Comparison of ENCODE assay signal across 13 cellular contexts in genomic region chr11:20448838-20449237, GRCh38.
DNase-seq lines count a peak whose midpoint lies in the region; ATAC-seq, FAIRE-seq and TF ChIP-seq lines count a peak whose summit lies in the region.
"Had no signal": no experiment of that assay in that cellular context is flagged by ENCODE, and none has a peak within 500 bp of the region (broad histone marks: within the 10 kb centered on the region; RNA-seq: fewer than 3 reads in every experiment).

No MANE protein-coding gene starts in this region.

- CTCF ChIA-PET in HEK293T (lab: Yijun Ruan, JAX) = no interaction called here

- no peak for TF ChIP-seq POLR2A in GM12892 (IDR thresholded peaks at IDR 0.05; ENCODE audit: low read depth, low read length)

- no peak for TF ChIP-seq RAD21 in Ishikawa (IDR thresholded peaks at IDR 0.05; ENCODE audit: low read depth)

- peak; percentile 40 for FAIRE-seq in GM12892 (lab: Jason Lieb, UNC)

- no peak for TF ChIP-seq EP300 in Ishikawa (IDR thresholded peaks at IDR 0.05; ENCODE audit: borderline replicate concordance)

- DNase-seq in GM12892 (ENCODE audit: insufficient read length) (no peak), iPS-NIHi11 (ENCODE audit: low spot score) (peak; percentile 10), NCI-H1105 treated with DMSO at 0.1 percent for 48 hours (lab: John Stamatoyannopoulos, UW) (no peak), HEK293T (ENCODE audit: extremely low spot score) (no peak)
- DNase-seq: C1 segment of cervical spinal cord; CD4-positive, alpha-beta memory T cell; IMR-90; KG1 had no signal

- ATAC-seq in SK-N-SH treated with all-trans-retinoic acid at 6 μM for 48 hours (no peak), GM19328 (IDR thresholded peaks at IDR 0.05; ENCODE audit: unreplicated experiment) (no peak), GM18909 (IDR thresholded peaks at IDR 0.05; ENCODE audit: poor library complexity, unreplicated experiment) (no peak)
- ATAC-seq: GM12878 had no signal

- POLR2A ChIA-PET in HEK293T (lab: Yijun Ruan, JAX) = no interaction called here

TF ChIP-seq in Ishikawa, 13 proteins besides CTCF, POLR2A, EP300 and RAD21:
- TF ChIP-seq FOXM1 (IDR thresholded peaks at IDR 0.05; ENCODE audit: borderline replicate concordance, low read depth) (no peak), CREB1 (IDR thresholded peaks at IDR 0.05; ENCODE audit: low read depth) (no peak), CEBPB (IDR thresholded peaks at IDR 0.05) (no peak), EGR1 (IDR thresholded peaks at IDR 0.05) (no peak), YY1 (IDR thresholded peaks at IDR 0.05; ENCODE audit: low read depth) (no peak), REST (IDR thresholded peaks at IDR 0.05; ENCODE audit: low read depth) (peak; percentile 73), TCF12 (IDR thresholded peaks at IDR 0.05; ENCODE audit: low read depth) (no peak)

TF ChIP-seq in SK-N-SH treated with all-trans-retinoic acid at 6 μM for 48 hours, 23 proteins besides CTCF, POLR2A, EP300 and RAD21:
- TF ChIP-seq ZFP30 (CRISPR knock-in tag; IDR thresholded peaks at IDR 0.05) = peak; percentile 74
- no peak for TF ChIP-seq PATZ1 (CRISPR knock-in tag; IDR thresholded peaks at IDR 0.05; ENCODE audit: borderline replicate concordance)

TF ChIP-seq in HEK293T, 16 proteins besides CTCF, POLR2A, EP300 and RAD21:
- no peak for TF ChIP-seq SP1 (IDR thresholded peaks at IDR 0.05)
- TF ChIP-seq TARDBP (IDR thresholded peaks at IDR 0.05) = no peak
- no peak for TF ChIP-seq ZNF384 (IDR thresholded peaks at IDR 0.05)
- TF ChIP-seq FOXA1 (IDR thresholded peaks at IDR 0.05) = no peak
- no peak for TF ChIP-seq FOXK2 (IDR thresholded peaks at IDR 0.05)
- no peak for TF ChIP-seq ARNT (IDR thresholded peaks at IDR 0.05)
- TF ChIP-seq NFRKB (IDR thresholded peaks at IDR 0.05) = no peak
- no peak for TF ChIP-seq PKNOX1 (IDR thresholded peaks at IDR 0.05)
- no peak for TF ChIP-seq ELF4 (IDR thresholded peaks at IDR 0.05)
- no peak for TF ChIP-seq BHLHE40 (IDR thresholded peaks at IDR 0.05; ENCODE audit: borderline replicate concordance)
- TF ChIP-seq SUZ12 (IDR thresholded peaks at IDR 0.05) = no peak
- no peak for TF ChIP-seq CTBP1 (IDR thresholded peaks at IDR 0.05; ENCODE audit: borderline replicate concordance)
- TF ChIP-seq LEF1 (IDR thresholded peaks at IDR 0.05; ENCODE audit: borderline replicate concordance) = no peak
- no peak for TF ChIP-seq FOXM1 (IDR thresholded peaks at IDR 0.05; ENCODE audit: borderline replicate concordance)
- no peak for TF ChIP-seq L3MBTL2 (conservative IDR thresholded peaks at IDR 0.05)
- TF ChIP-seq HDGF (IDR thresholded peaks at IDR 0.05; ENCODE audit: borderline replicate concordance) = no peak
